8 cellular contexts compared by ENCODE assay signal in the genomic region with DNA sequence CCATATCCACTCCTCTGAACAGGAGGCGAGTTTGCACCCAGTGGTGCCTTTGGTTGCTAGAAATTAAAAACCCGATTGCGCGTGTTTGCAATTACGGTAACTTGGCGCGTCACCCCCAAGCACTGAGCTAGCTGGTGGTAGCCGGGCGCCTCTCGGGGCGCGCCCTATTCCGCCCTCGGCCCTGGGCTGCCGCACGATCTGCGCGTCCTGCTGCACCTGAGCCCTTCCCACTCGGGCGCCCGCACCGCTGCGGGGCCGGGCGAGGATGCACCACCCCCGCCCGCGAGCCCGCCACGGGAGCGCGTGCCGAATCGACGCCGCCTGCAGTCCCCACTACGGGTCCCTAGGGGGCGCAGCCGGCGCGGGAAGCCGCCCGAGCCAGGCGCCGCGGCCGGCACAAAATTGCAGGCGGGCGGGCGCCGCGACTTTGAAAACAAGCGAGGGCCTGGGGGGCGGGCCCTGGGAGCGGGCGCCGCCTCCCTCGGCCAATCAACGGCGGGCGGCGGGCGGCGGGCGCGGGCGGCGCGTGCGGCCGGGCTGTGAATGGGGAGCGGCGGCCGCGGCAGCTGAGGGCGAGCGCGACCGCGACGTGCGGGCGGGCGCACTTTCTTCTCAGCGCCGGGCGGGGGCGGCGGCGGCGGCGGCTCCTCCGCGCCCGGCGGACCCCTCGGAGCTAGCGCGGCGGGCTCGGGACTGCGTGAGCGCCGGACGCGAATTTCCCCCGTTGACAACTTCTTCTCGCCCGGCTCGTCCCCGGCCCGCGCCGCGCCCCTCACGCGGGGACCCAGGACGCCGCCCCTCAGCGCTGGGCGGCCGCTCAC. TPM values are rescaled to one million over a fixed set of nuclear protein-coding genes. Genes with fewer than 3 reads are reported as not detected.
DNase-seq lines count a peak whose midpoint lies in the region; FAIRE-seq and TF ChIP-seq lines count a peak whose summit lies in the region.

A gene with protein sequence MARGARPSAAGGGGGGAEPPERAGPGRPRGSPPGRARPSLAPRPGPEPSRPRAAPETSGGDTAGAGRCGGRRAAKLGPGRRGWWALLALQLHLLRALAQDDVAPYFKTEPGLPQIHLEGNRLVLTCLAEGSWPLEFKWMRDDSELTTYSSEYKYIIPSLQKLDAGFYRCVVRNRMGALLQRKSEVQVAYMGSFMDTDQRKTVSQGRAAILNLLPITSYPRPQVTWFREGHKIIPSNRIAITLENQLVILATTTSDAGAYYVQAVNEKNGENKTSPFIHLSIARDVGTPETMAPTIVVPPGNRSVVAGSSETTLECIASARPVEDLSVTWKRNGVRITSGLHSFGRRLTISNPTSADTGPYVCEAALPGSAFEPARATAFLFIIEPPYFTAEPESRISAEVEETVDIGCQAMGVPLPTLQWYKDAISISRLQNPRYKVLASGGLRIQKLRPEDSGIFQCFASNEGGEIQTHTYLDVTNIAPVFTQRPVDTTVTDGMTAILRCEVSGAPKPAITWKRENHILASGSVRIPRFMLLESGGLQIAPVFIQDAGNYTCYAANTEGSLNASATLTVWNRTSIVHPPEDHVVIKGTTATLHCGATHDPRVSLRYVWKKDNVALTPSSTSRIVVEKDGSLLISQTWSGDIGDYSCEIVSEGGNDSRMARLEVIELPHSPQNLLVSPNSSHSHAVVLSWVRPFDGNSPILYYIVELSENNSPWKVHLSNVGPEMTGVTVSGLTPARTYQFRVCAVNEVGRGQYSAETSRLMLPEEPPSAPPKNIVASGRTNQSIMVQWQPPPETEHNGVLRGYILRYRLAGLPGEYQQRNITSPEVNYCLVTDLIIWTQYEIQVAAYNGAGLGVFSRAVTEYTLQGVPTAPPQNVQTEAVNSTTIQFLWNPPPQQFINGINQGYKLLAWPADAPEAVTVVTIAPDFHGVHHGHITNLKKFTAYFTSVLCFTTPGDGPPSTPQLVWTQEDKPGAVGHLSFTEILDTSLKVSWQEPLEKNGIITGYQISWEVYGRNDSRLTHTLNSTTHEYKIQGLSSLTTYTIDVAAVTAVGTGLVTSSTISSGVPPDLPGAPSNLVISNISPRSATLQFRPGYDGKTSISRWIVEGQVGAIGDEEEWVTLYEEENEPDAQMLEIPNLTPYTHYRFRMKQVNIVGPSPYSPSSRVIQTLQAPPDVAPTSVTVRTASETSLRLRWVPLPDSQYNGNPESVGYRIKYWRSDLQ (N-terminal part only) (plus strand): TSS at position 602 of the 821 bp plus-strand sequence. CDS start 335 bp downstream, outside the sequence.

- POLR2A ChIA-PET in HEK293T (lab: Yijun Ruan, JAX) = interaction anchor here (1.4 kb wide), 1 partner anchor 82 kb away, joined by 6 read pairs; no protein-coding TSS in a partner anchor

- DNase-seq in GF-D8 (lab: John Stamatoyannopoulos, UW) (peak; percentile 22), HEK293T (ENCODE audit: extremely low spot score) (peak; percentile 87), NCI-H1092 (lab: John Stamatoyannopoulos, UW) (peak; percentile 91), SW 1271 (lab: John Stamatoyannopoulos, UW) (peak; percentile 67 to 89), amygdala (lab: John Stamatoyannopoulos, UW) (peak in 55 of 56 donors; percentile 19 to 92 (median 76)), right atrium auricular region (ENCODE audit: low spot score) (peak; percentile 89), putamen (ENCODE audit: low spot score) (peak; percentile 90), urothelium cell line (ENCODE audit: low spot score) (peak; percentile 98)

- peak; percentile 95 to 98 for TF ChIP-seq CTCF in right atrium auricular region (IDR thresholded peaks at IDR 0.05)

- FAIRE-seq in urothelium cell line (lab: Jason Lieb, UNC) = peak; percentile 99

- no peaks in the 10 kb centered on the region for H3K9me3 ChIP-seq in right atrium auricular region

- peak within 1 kb of the TSS; percentile 36 to 58 for H3K27ac ChIP-seq in right atrium auricular region

- CTCF ChIA-PET in HEK293T (lab: Yijun Ruan, JAX) = interaction anchor here (1.2 to 2.0 kb wide), 2 partner anchors 35 to 372 kb away, joined by 3 to 5 read pairs; no protein-coding TSS in a partner anchor

- H3K27me3 ChIP-seq in right atrium auricular region = no peaks in the 10 kb centered on the region

- H3K4me1 ChIP-seq in right atrium auricular region = peaks cover 0 to 7% of the 10 kb centered on the region in 2 donors

- no peaks in the 10 kb centered on the region for H3K36me3 ChIP-seq in right atrium auricular region

- H3K4me3 ChIP-seq in right atrium auricular region = peak within 1 kb of the TSS; percentile 56 to 67

TF ChIP-seq in HEK293T, 16 proteins besides CTCF, POLR2A, EP300 and RAD21:
- no peak for TF ChIP-seq ZNF384 (IDR thresholded peaks at IDR 0.05)
- TF ChIP-seq ARNT (IDR thresholded peaks at IDR 0.05) = peak; percentile 45; the same call in 1 of the 2 replicates
- TF ChIP-seq FOXM1 (IDR thresholded peaks at IDR 0.05; ENCODE audit: borderline replicate concordance) = 0 out of 2 replicates have a peak, but pooled peaks have one; percentile 28
- no peak for TF ChIP-seq HDGF (IDR thresholded peaks at IDR 0.05; ENCODE audit: borderline replicate concordance)
- TF ChIP-seq FOXK2 (IDR thresholded peaks at IDR 0.05) = no peak
- no peak for TF ChIP-seq FOXA1 (IDR thresholded peaks at IDR 0.05)
- TF ChIP-seq BHLHE40 (IDR thresholded peaks at IDR 0.05; ENCODE audit: borderline replicate concordance) = no peak
- TF ChIP-seq LEF1 (IDR thresholded peaks at IDR 0.05; ENCODE audit: borderline replicate concordance) = peak; percentile 64; the same call in 1 of the 2 replicates
- no peak for TF ChIP-seq TARDBP (IDR thresholded peaks at IDR 0.05)
- TF ChIP-seq NFRKB (IDR thresholded peaks at IDR 0.05) = no peak
- TF ChIP-seq L3MBTL2 (conservative IDR thresholded peaks at IDR 0.05) = no peak; the same call in 1 of the 2 replicates
- no peak for TF ChIP-seq PKNOX1 (IDR thresholded peaks at IDR 0.05)
- TF ChIP-seq CTBP1 (IDR thresholded peaks at IDR 0.05; ENCODE audit: borderline replicate concordance) = no peak
TF ChIP-seq in HEK293T: peak in this region for 3.

RNA-seq across cellular contexts. Expression of the gene that starts here (rescaled TPM):
- total RNA-seq in right atrium auricular region = 1 to 10 TPM; 3.1 to 3.6 TPM

Comparison
In these comparisons a context has a peak if more than half of its experiments do, and no peak if none do; other contexts are left out.
1. Peak in every context shown above with its lines: DNase-seq, H3K4me3 ChIP-seq and H3K27ac ChIP-seq.
2. DNase-seq: peak in every context shown above with its lines; median percentile 98 in urothelium cell line; 91 in NCI-H1092; 90 in putamen; 89 in right atrium auricular region; 87 in HEK293T; 78 in SW 1271; 76 in amygdala; 22 in GF-D8.